Comparison of ENCODE assay signal across 16 cellular contexts in genomic region chr2:228688007-228688645, GRCh38.
DNase-seq lines count a peak whose midpoint lies in the region; ATAC-seq, FAIRE-seq and TF ChIP-seq lines count a peak whose summit lies in the region.
"Had no signal": no experiment of that assay in that cellular context is flagged by ENCODE, and none has a peak within 500 bp of the region (broad histone marks: within the 10 kb centered on the region; RNA-seq: fewer than 3 reads in every experiment).

No MANE protein-coding gene starts in this region.

- no TSS peak for BruUV-seq in HepG2 (replicated peaks; lab: Mats Ljungman, UMichigan)

- no peaks in the 10 kb centered on the region for H4K20me1 ChIP-seq in HepG2 (ENCODE audit: insufficient read depth, low read length)

- ATAC-seq in HepG2 (peak; percentile 79), GM19397 (IDR thresholded peaks at IDR 0.05; ENCODE audit: unreplicated experiment) (no peak)
- ATAC-seq: gastrocnemius medialis had no signal

- H3K27me3 ChIP-seq in HepG2 (ENCODE audit: control insufficient read depth in 1 of 2, insufficient read depth in 2 of 2, low read length in 2 of 2), result no peaks in the 10 kb centered on the region
- H3K27me3 ChIP-seq: gastrocnemius medialis, testis had no signal

- TF ChIP-seq CTCF in astrocyte of the spinal cord (IDR thresholded peaks at IDR 0.05; ENCODE audit: low read depth, low read length) (no peak), HepG2 (CRISPR knock-in tag; IDR thresholded peaks at IDR 0.05) (no peak)

- no peaks in the 10 kb centered on the region for H3K36me3 ChIP-seq in HepG2 (replicated peaks in 1 of 2; ENCODE audit: control insufficient read depth in 1 of 2, insufficient read depth in 2 of 2, low read length in 2 of 2)
- H3K36me3 ChIP-seq: gastrocnemius medialis had no signal

- TF ChIP-seq EP300 in HepG2 (IDR thresholded peaks at IDR 0.05; ENCODE audit: low read depth in 2 of 2, low read length in 2 of 2) (no peak), HepG2 (CRISPR knock-in tag; IDR thresholded peaks at IDR 0.05; ENCODE audit: borderline replicate concordance) (no peak)

- POLR2A ChIA-PET in HepG2 (lab: Yijun Ruan, JAX), result no interaction called here

- H3K79me2 ChIP-seq in HepG2 (ENCODE audit: insufficient read depth, low read length), result no peaks in the 10 kb centered on the region

- no peak overlapping the region for H2AFZ ChIP-seq in HepG2 (ENCODE audit: low read length)

- H3K9ac ChIP-seq in HepG2 (ENCODE audit: insufficient read depth, low read depth, low read length), result no peak overlapping the region

- in situ Hi-C loops in astrocyte of the spinal cord (cut with HindIII; ENCODE audit: low sequenced_read_pairs), result no loop called here
- in situ Hi-C loops in HepG2 (cut with HindIII; ENCODE audit: extremely low pct_ligation_motif_present, low pct_unique_long_range_greater_than_20kb), result no loop called here

- no peak overlapping the region for H3K27ac ChIP-seq in HepG2 (ENCODE audit: extremely low read length, insufficient read depth, low read length)
- H3K27ac ChIP-seq: gastrocnemius medialis, testis had no signal

- no peak for TF ChIP-seq RAD21 in HepG2 (CRISPR knock-in tag; IDR thresholded peaks at IDR 0.05)

- peaks cover 8% of the 10 kb centered on the region for H3K4me1 ChIP-seq in HepG2 (ENCODE audit: insufficient read depth, low read length)
- H3K4me1 ChIP-seq: gastrocnemius medialis, testis had no signal

- H3K4me3 ChIP-seq in astrocyte of the spinal cord (ENCODE audit: low read depth, low read length) (no peak overlapping the region), HepG2 (replicated peaks in 1 of 3; ENCODE audit: insufficient read depth in 1 of 3, low read depth in 2 of 3, low read length in 3 of 3) (no peak overlapping the region)
- H3K4me3 ChIP-seq: gastrocnemius medialis, testis had no signal

- peaks cover 23% of the 10 kb centered on the region; the same call in 1 of the 2 replicates for H3K9me3 ChIP-seq in HepG2 (ENCODE audit: low read length)
- H3K9me3 ChIP-seq: gastrocnemius medialis, testis had no signal

- peak; percentile 24 for DNase-seq in AG08395 (ENCODE audit: low spot score)
- DNase-seq in GM04503 (ENCODE audit: low read depth), result peak; percentile 18
- peak; percentile 32 for DNase-seq in astrocyte of the spinal cord (ENCODE audit: low read depth, low spot score)
- peak; percentile 8 for DNase-seq in HepG2 (ENCODE audit: low spot score)
- no peak for DNase-seq in foreskin melanocyte
- no peak for DNase-seq in globus pallidus (ENCODE audit: low spot score)
- DNase-seq in posterior cingulate gyrus, result no peak
- DNase-seq: activated CD4-positive, alpha-beta memory T cell treated with anti-CD3 and anti-CD28 coated beads for 36 hours; AML-193; gastrocnemius medialis; immature natural killer cell; NCI-H1694; SIG-M5; T1000; testis had no signal

- TF ChIP-seq POLR2A in HepG2 (IDR thresholded peaks at IDR 0.05; ENCODE audit: insufficient read depth in 1 of 2, low read depth in 2 of 2, low read length in 2 of 2), result no peak

- 22% methylated on average over 5 of the region's 5 CpGs for WGBS in HepG2 (ENCODE audit: low lambda C conversion rate)

- intact Hi-C loops in HepG2 (cut with micrococcal nuclease; ENCODE audit: unreplicated experiment), result loop anchor here (2.0 kb wide), 1 partner anchor 585 kb away; no protein-coding TSS in a partner anchor
- intact Hi-C loops in posterior cingulate gyrus (cut with DNase I), result no loop called here

- CTCF ChIA-PET in HepG2 (lab: Yijun Ruan, JAX; ENCODE audit: low intra/inter-chr PET ratio, low total read pairs), result no interaction called here

- H3K4me2 ChIP-seq in HepG2 (ENCODE audit: low read depth, low read length), result no peak overlapping the region

- peak; percentile 58 for FAIRE-seq in HepG2 (lab: Jason Lieb, UNC)

TF ChIP-seq in HepG2, 621 proteins besides CTCF, POLR2A, EP300 and RAD21:
- TF ChIP-seq ZFP82 (CRISPR knock-in tag; IDR thresholded peaks at IDR 0.05; ENCODE audit: borderline replicate concordance), result no peak
- no peak for TF ChIP-seq FOXA1 (IDR thresholded peaks at IDR 0.05)
- peak; percentile 40 for TF ChIP-seq FOXA1 (CRISPR knock-in tag; IDR thresholded peaks at IDR 0.05)
- no peak for TF ChIP-seq CREB1 (IDR thresholded peaks at IDR 0.05)
- TF ChIP-seq CREB1 (CRISPR knock-in tag; IDR thresholded peaks at IDR 0.05), result no peak
- no peak for TF ChIP-seq SALL1 (CRISPR knock-in tag; IDR thresholded peaks at IDR 0.05)
- TF ChIP-seq CEBPB (IDR thresholded peaks at IDR 0.05; ENCODE audit: borderline replicate concordance, low read depth, low read length), result peak; percentile 92
- TF ChIP-seq FOXP4 (CRISPR knock-in tag; IDR thresholded peaks at IDR 0.05), result no peak
- TF ChIP-seq ATF7 (IDR thresholded peaks at IDR 0.05), result 0 out of 2 replicates have a peak, but pooled peaks have one; percentile 18
- no peak for TF ChIP-seq ATF7 (CRISPR knock-in tag; IDR thresholded peaks at IDR 0.05)
- peak; percentile 39; the same call in 1 of the 2 replicates for TF ChIP-seq FOSL2 (CRISPR knock-in tag; IDR thresholded peaks at IDR 0.05)
- peak; percentile 58; the same call in 1 of the 2 replicates for TF ChIP-seq HNF4A (CRISPR knock-in tag; IDR thresholded peaks at IDR 0.05)
- TF ChIP-seq ZNF644 (CRISPR knock-in tag; IDR thresholded peaks at IDR 0.05; ENCODE audit: low read depth), result peak; percentile 33; the same call in 1 of the 2 replicates
- TF ChIP-seq ZNF33B (CRISPR knock-in tag; IDR thresholded peaks at IDR 0.05), result no peak
- TF ChIP-seq ATF4 (CRISPR knock-in tag; IDR thresholded peaks at IDR 0.05), result peak in 1 of 2 experiments; percentile 94; a peak in 2 of 4 replicates
- 0 out of 2 replicates have a peak, but pooled peaks have one; percentile 20 for TF ChIP-seq HNF4G (IDR thresholded peaks at IDR 0.05; ENCODE audit: borderline replicate concordance, low read depth, low read length)
- TF ChIP-seq HNF4G (CRISPR knock-in tag; IDR thresholded peaks at IDR 0.05; ENCODE audit: borderline replicate concordance, low read depth), result no peak
- peak; percentile 79 for TF ChIP-seq CEBPG (CRISPR knock-in tag; IDR thresholded peaks at IDR 0.05)
- no peak for TF ChIP-seq PLSCR1 (CRISPR knock-in tag; IDR thresholded peaks at IDR 0.05; ENCODE audit: borderline replicate concordance)
- no peak for TF ChIP-seq CREM (IDR thresholded peaks at IDR 0.05)
- TF ChIP-seq CREM (CRISPR knock-in tag; IDR thresholded peaks at IDR 0.05), result no peak

Comparison
In these comparisons a context has a peak if more than half of its experiments do, and no peak if none do; other contexts are left out.
1. DNase-seq: peak in AG08395 (single experiment), GM04503 (single experiment), astrocyte of the spinal cord (single experiment) and HepG2 (single experiment); none in foreskin melanocyte (single experiment), globus pallidus (single experiment) and posterior cingulate gyrus (0 of 10).